Comparison of ENCODE assay signal across 3 cellular contexts in genomic region chr2:219835493-219835892, GRCh38.
"Had no signal": no experiment of that assay in that cellular context is flagged by ENCODE, and none has a peak within 500 bp of the region (broad histone marks: within the 10 kb centered on the region; RNA-seq: fewer than 3 reads in every experiment).

No MANE protein-coding gene starts in this region.

- ATAC-seq: GM12878 had no signal

- DNase-seq: GDM1, GF-D8 had no signal

- H3K4me3 ChIP-seq: GM12878 had no signal
